18 cellular contexts compared by ENCODE assay signal in genomic region chr2:65389476-65389875, GRCh38. TPM values are rescaled to one million over a fixed set of nuclear protein-coding genes. Genes with fewer than 3 reads are reported as not detected.
DNase-seq lines count a peak whose midpoint lies in the region; ATAC-seq, FAIRE-seq and TF ChIP-seq lines count a peak whose summit lies in the region.
"Had no signal": no experiment of that assay in that cellular context is flagged by ENCODE, and none has a peak within 500 bp of the region (broad histone marks: within the 10 kb centered on the region; RNA-seq: fewer than 3 reads in every experiment).

No MANE protein-coding gene starts in this region.

- POLR2A ChIA-PET in OCI-LY7 (lab: Charles Lee) (interaction anchor here (0.6 to 9.4 kb wide), 11 partner anchors 11 to 129 kb away, joined by 3 to 104 read pairs (median 3); no protein-coding TSS in a partner anchor), GM10248 (lab: Yijun Ruan, JAX) (no interaction called here)

- H3K9me3 ChIP-seq in OCI-LY7 (ENCODE audit: low read length) = no peaks in the 10 kb centered on the region
- no peaks in the 10 kb centered on the region for H3K9me3 ChIP-seq in mammary epithelial cell (replicated peaks; ENCODE audit: insufficient read depth, low read length)
- no peaks in the 10 kb centered on the region for H3K9me3 ChIP-seq in testis
- no peaks in the 10 kb centered on the region for H3K9me3 ChIP-seq in aorta (ENCODE audit: control insufficient read depth, low read length)
- H3K9me3 ChIP-seq: A549 had no signal

- H3K4me3 ChIP-seq in OCI-LY7 (ENCODE audit: low read depth, low read length, poor library complexity, severe bottlenecking) (peak overlapping the region; percentile 60), mammary epithelial cell (replicated peaks in 1 of 3; ENCODE audit: insufficient read depth in 1 of 3, low read depth in 2 of 3, low read length in 3 of 3) (peak overlapping the region in 1 of 3 experiments; percentile 4), testis (no peak overlapping the region), aorta (ENCODE audit: low read length in 2 of 2) (no peak overlapping the region)
- H3K4me3 ChIP-seq: A549, GM23338 had no signal

- H3K27ac ChIP-seq in OCI-LY7 (ENCODE audit: low read depth, low read length, poor library complexity, severe bottlenecking) (peak overlapping the region; percentile 96), mammary epithelial cell (ENCODE audit: insufficient read depth, low read depth, low read length) (peak overlapping the region; percentile 93), testis (no peak overlapping the region), aorta (ENCODE audit: low read depth in 1 of 2, low read length in 2 of 2) (no peak overlapping the region)
- H3K27ac ChIP-seq: A549 had no signal

- FAIRE-seq in GM12892 (lab: Jason Lieb, UNC) = no peak
- FAIRE-seq: A549, G401.6 had no signal

- no peak for TF ChIP-seq RAD21 in Ishikawa (IDR thresholded peaks at IDR 0.05; ENCODE audit: low read depth)

- peak overlapping the region; percentile 48 for H3K27ac Mint-ChIP-seq in nephron progenitor cell
- H3K27ac Mint-ChIP-seq: GM23338 had no signal

- no peaks in the 10 kb centered on the region for H3K27me3 Mint-ChIP-seq in nephron progenitor cell (ENCODE audit: low read depth, poor library complexity)

- intact Hi-C loops in OCI-LY7 (cut with micrococcal nuclease; ENCODE audit: unreplicated experiment) = no loop called here
- intact Hi-C loops in mammary epithelial cell (cut with micrococcal nuclease) = loop anchor here (5.0 kb wide), 1 partner anchor 1027 kb away; no protein-coding TSS in a partner anchor
- intact Hi-C loops in testis (cut with DNase I; ENCODE audit: low total_unique reads) = no loop called here
- intact Hi-C loops in aorta (cut with DNase I) = no loop called here

- BruUV-seq in OCI-LY7 (replicated peaks; lab: Mats Ljungman, UMichigan) (TSS peak; percentile 48), mammary epithelial cell (replicated peaks; lab: Mats Ljungman, UMichigan) (no TSS peak)

- H3K36me3 ChIP-seq in OCI-LY7 (ENCODE audit: insufficient read depth, low read length) = no peaks in the 10 kb centered on the region
- no peaks in the 10 kb centered on the region for H3K36me3 ChIP-seq in mammary epithelial cell (ENCODE audit: insufficient read depth, low read length)
- no peaks in the 10 kb centered on the region for H3K36me3 ChIP-seq in testis (ENCODE audit: low read depth, missing control alignments)
- H3K36me3 ChIP-seq in aorta (ENCODE audit: control insufficient read depth in 1 of 2, insufficient read depth in 2 of 2, low read length in 1 of 2) = no peaks in the 10 kb centered on the region

- no peak overlapping the region for H3K4me3 Mint-ChIP-seq in nephron progenitor cell
- H3K4me3 Mint-ChIP-seq: CD8-positive, alpha-beta memory T cell; GM23338 had no signal

- peaks cover 59% of the 10 kb centered on the region for H3K4me1 Mint-ChIP-seq in nephron progenitor cell

- H4K20me1 ChIP-seq in OCI-LY7 (ENCODE audit: insufficient read depth, low read length) = no peaks in the 10 kb centered on the region
- no peaks in the 10 kb centered on the region for H4K20me1 ChIP-seq in mammary epithelial cell (ENCODE audit: insufficient read depth, low read length)

- no peaks in the 10 kb centered on the region for H3K9me3 Mint-ChIP-seq in nephron progenitor cell
- H3K9me3 Mint-ChIP-seq: CD8-positive, alpha-beta memory T cell; GM23338 had no signal

- CTCF ChIA-PET in OCI-LY7 (lab: Charles Lee; ENCODE audit: unreplicated experiment) (interaction anchor here (1.5 kb wide), 1 partner anchor 16 kb away, joined by 4 read pairs; no protein-coding TSS in a partner anchor), mammary epithelial cell (lab: Charles Lee; ENCODE audit: low non-redundant PET) (no interaction called here), GM10248 (lab: Yijun Ruan, JAX) (interaction anchor here (1.0 to 1.6 kb wide), 5 partner anchors 9 to 68 kb away, joined by 3 to 5 read pairs (median 3); no protein-coding TSS in a partner anchor)

- WGBS in mammary epithelial cell (ENCODE audit: low coverage, missing lambda C conversion rate) = 0% methylated on average over 1 of the region's 1 CpG
- 92 to 93% methylated on average over 1 of the region's 1 CpG for WGBS in testis, 2 donors
- WGBS in aorta, 2 donors = 90 to 93% methylated on average over 1 of the region's 1 CpG

- no peak for ATAC-seq in aorta (ENCODE audit: low FRiP score)
- ATAC-seq: A549 had no signal

- peaks cover 80% of the 10 kb centered on the region for H3K79me2 ChIP-seq in OCI-LY7 (ENCODE audit: insufficient read depth, low read depth, low read length)
- H3K79me2 ChIP-seq in mammary epithelial cell (ENCODE audit: insufficient read depth, low read length) = peaks cover 83% of the 10 kb centered on the region

- TF ChIP-seq POLR2A in GM12892 (IDR thresholded peaks at IDR 0.05; ENCODE audit: low read depth, low read length) (no peak), testis (IDR thresholded peaks at IDR 0.05) (no peak)

- peak overlapping the region; percentile 65 for H3K9ac ChIP-seq in mammary epithelial cell (ENCODE audit: insufficient read depth, low read length)

- DNase-seq in OCI-LY7 (ENCODE audit: low spot score) (no peak), mammary epithelial cell (peak; percentile 45), nephron progenitor cell (no peak), GM12892 (ENCODE audit: insufficient read length) (no peak), testis (no peak), GM10248 (ENCODE audit: extremely low spot score) (no peak), aorta (no peak)
- DNase-seq: CD8-positive, alpha-beta memory T cell; DND-41; HCEC 1CT; NCI-H1417; NCI-H187 treated with DMSO at 0.1 percent for 48 hours; NCI-H2227 treated with DMSO at 0.1 percent for 48 hours; NCI-H524 treated with DMSO at 0.1 percent for 48 hours had no signal

- peaks cover 99% of the 10 kb centered on the region for H3K4me1 ChIP-seq in OCI-LY7 (ENCODE audit: insufficient read depth, low read length, poor library complexity, severe bottlenecking)
- peaks cover 69% of the 10 kb centered on the region for H3K4me1 ChIP-seq in mammary epithelial cell (ENCODE audit: insufficient read depth, low read length)
- peaks cover 3% of the 10 kb centered on the region for H3K4me1 ChIP-seq in testis
- no peaks in the 10 kb centered on the region for H3K4me1 ChIP-seq in aorta (ENCODE audit: control insufficient read depth in 1 of 2, insufficient read depth in 2 of 2, low read length in 2 of 2)

- peak overlapping the region; percentile 93 for H3K4me2 ChIP-seq in OCI-LY7 (ENCODE audit: low read length)
- peak overlapping the region; percentile 84 for H3K4me2 ChIP-seq in mammary epithelial cell (ENCODE audit: insufficient read depth, low read depth, low read length)
- H3K4me2 ChIP-seq: A549, GM23338 had no signal

- H3K9me2 ChIP-seq in OCI-LY7 (ENCODE audit: insufficient read depth, low read length) = no peaks in the 10 kb centered on the region

- H3K27me3 ChIP-seq in mammary epithelial cell (ENCODE audit: insufficient read depth, low read length) (no peaks in the 10 kb centered on the region), testis (no peaks in the 10 kb centered on the region), aorta (ENCODE audit: control insufficient read depth in 1 of 2, insufficient read depth in 2 of 2, low read length in 1 of 2) (no peaks in the 10 kb centered on the region)

- TF ChIP-seq EP300 in Ishikawa (IDR thresholded peaks at IDR 0.05; ENCODE audit: borderline replicate concordance) = no peak

- TF ChIP-seq CTCF in OCI-LY7 (conservative IDR thresholded peaks at IDR 0.05; ENCODE audit: low read length) = no peak
- TF ChIP-seq CTCF in mammary epithelial cell (conservative IDR thresholded peaks at IDR 0.05 in 1 of 2, IDR thresholded peaks at IDR 0.05 in 1 of 2; ENCODE audit: extremely low read depth in 1 of 2, insufficient read depth in 1 of 2, low read depth in 1 of 2, low read length in 2 of 2) = no peak
- no peak for TF ChIP-seq CTCF in nephron progenitor cell (IDR thresholded peaks at IDR 0.05)
- TF ChIP-seq CTCF in testis (IDR thresholded peaks at IDR 0.05) = no peak
- TF ChIP-seq CTCF in GM10248 (IDR thresholded peaks at IDR 0.05; ENCODE audit: control extremely low read depth, extremely low read depth, low read depth, missing control alignments) = no peak

- peaks cover 11% of the 10 kb centered on the region for H3K36me3 Mint-ChIP-seq in nephron progenitor cell (ENCODE audit: low read depth)
- H3K36me3 Mint-ChIP-seq: CD8-positive, alpha-beta memory T cell had no signal

- dilution Hi-C loops in mammary epithelial cell (cut with HindIII; ENCODE audit: low sequenced_read_pairs) = loop anchor here (10.0 kb wide), 1 partner anchor 45 kb away; the partner anchor contains the start of gene SPRED2

- H2AFZ ChIP-seq in OCI-LY7 (ENCODE audit: low read length) (peak overlapping the region; percentile 0; the same call in 1 of the 2 replicates), mammary epithelial cell (ENCODE audit: low read depth, low read length) (no peak overlapping the region)
- H2AFZ ChIP-seq: GM23338 had no signal

- in situ Hi-C loops in mammary epithelial cell (cut with MboI; ENCODE audit: low sequenced_read_pairs in 2 of 2) = loop anchor here in 1 of 2 donors (5.0 kb wide), 1 partner anchor 38 kb away; no protein-coding TSS in a partner anchor

TF ChIP-seq in Ishikawa, 13 proteins besides CTCF, POLR2A, EP300 and RAD21:
- TF ChIP-seq NFIC (IDR thresholded peaks at IDR 0.05) = 0 out of 2 replicates have a peak, but pooled peaks have one; percentile 9
- no peak for TF ChIP-seq TCF12 (IDR thresholded peaks at IDR 0.05; ENCODE audit: low read depth)
- TF ChIP-seq CREB1 (IDR thresholded peaks at IDR 0.05; ENCODE audit: low read depth) = no peak
- no peak for TF ChIP-seq CEBPB (IDR thresholded peaks at IDR 0.05)

RNA-seq across cellular contexts. Expression of gene SPRED2, which starts 42.9 kb away (rescaled TPM):
- total RNA-seq in OCI-LY7 (2014; rRNA removed; shearing (Covaris generic)) = 4.9 and 8.0 TPM in 2 replicates
- total RNA-seq in OCI-LY7 (2022) = 41.9 and 49.1 TPM in 2 replicates
- total RNA-seq in mammary epithelial cell = 10 to 100 TPM; 14.7 to 60.6 TPM
- 40.5 TPM for polyA plus RNA-seq in mammary epithelial cell
- 89.9 TPM for polyA minus RNA-seq in mammary epithelial cell
- 8.5 TPM for polyA plus RNA-seq in GM12892 (2012; ENCODE audit: missing spikeins)
- total RNA-seq in testis = 10 to 100 TPM in 1 of 2 donors, 1 to 10 TPM in 1; 10.0 to 14.1 TPM
- polyA plus RNA-seq in testis (ENCODE audit: insufficient read depth, low read depth, low replicate concordance) = 11.3 TPM
- total RNA-seq in aorta = 10 to 100 TPM; 36.5 to 38.3 TPM
- 10 to 100 TPM in 1 of 2 donors, 1 to 10 TPM in 1; 9.9 to 19.7 TPM for polyA plus RNA-seq in aorta

Comparison
In these comparisons a context has a peak if more than half of its experiments do, and no peak if none do; other contexts are left out.
1. H3K27ac ChIP-seq: peak in OCI-LY7 (single experiment) and mammary epithelial cell (single experiment); none in testis (0 of 2) and aorta (0 of 2).